Comparison of ENCODE assay signal across 8 cellular contexts in the genomic region with DNA sequence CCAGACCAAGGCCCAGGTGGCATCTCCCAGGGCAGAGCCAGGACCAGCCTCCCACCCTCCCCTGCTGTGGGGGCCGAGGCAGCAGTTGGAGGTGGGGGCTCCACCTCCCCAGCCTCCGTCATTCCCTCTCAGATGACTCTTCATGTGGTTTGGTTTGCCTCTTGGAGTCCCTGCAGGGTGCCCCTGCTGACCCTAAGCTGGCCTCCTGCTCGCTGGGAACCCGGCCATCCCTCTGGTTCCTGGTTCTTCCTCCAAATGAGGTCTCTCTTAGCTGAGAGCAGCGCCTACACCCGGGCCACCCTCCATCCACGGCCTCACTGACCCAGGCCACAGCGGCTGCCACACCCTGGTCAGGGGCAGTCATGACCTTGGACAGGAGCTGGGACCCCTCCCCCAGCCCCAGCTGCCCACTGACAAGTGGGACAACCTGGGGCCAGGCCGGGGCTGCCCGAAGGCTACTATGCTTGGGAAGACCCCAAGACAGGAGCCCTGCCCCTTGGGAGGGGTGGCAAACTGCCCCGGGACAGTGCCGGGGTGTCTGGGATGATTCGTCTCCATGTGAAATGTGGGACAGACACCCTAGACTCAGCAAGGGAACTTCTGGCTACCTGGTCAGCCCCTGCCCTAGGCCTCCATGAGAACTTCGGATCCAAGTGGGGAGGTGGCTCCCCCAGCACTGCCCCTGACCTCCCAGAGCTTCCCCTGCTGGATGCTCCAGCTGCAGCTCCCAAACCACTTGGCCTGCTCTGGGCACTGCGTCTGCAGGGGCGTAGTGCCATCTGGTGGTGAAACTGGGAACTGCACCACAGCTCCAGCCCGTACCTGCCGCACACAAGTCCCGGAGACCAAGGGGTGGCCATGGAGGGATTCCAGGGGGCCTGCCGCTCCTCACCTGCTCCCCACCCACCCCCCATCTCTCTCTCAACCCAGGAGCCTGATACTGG.
DNase-seq lines count a peak whose midpoint lies in the region; ATAC-seq and FAIRE-seq lines count a peak whose summit lies in the region.

No MANE protein-coding gene starts in this region.

- in situ Hi-C loops in ACHN (cut with HindIII; ENCODE audit: low pct_ligation_motif_present, low pct_unique_long_range_greater_than_20kb, low sequenced_read_pairs): no loop called here

- ATAC-seq in left colon (peak; percentile 84), HG02763 (IDR thresholded peaks at IDR 0.05; ENCODE audit: unreplicated experiment) (no peak)

- FAIRE-seq in GM19239 (lab: Jason Lieb, UNC): peak; percentile 94

- DNase-seq in ACHN: peak; percentile 67
- DNase-seq in GM19239 (ENCODE audit: insufficient read length, low spot score): peak; percentile 99
- DNase-seq in NCI-H226: peak; percentile 52
- peak; percentile 91 for DNase-seq in activated CD4-positive, CD25-positive, alpha-beta regulatory T cell treated with anti-CD3 and anti-CD28 coated beads, Interleukin-2, amount 50 U/mL, for 72 hours
- DNase-seq in cerebellar cortex (ENCODE audit: low spot score): peak; percentile 85
- peak; percentile 59 to 90 for DNase-seq in left colon
- peak; percentile 58 for DNase-seq in stimulated activated CD4-positive, alpha-beta T cell treated with anti-CD3 and anti-CD28 coated beads, Interleukin-2, amount 100 ng/mL, for 4 hours (ENCODE audit: low read depth)

- intact Hi-C loops in left colon (cut with DNase I, micrococcal nuclease): loop anchor here in 1 of 2 donors (10.0 kb wide), 1 partner anchor 71 kb away; no protein-coding TSS in a partner anchor
